In genomic region chr13:113088691-113089020, GRCh38 we compare ENCODE assay signal across 27 cellular contexts. TPM values are rescaled to one million over a fixed set of nuclear protein-coding genes. Genes with fewer than 3 reads are reported as not detected.
DNase-seq lines count a peak whose midpoint lies in the region; ATAC-seq and TF ChIP-seq lines count a peak whose summit lies in the region.
"Had no signal": no experiment of that assay in that cellular context is flagged by ENCODE, and none has a peak within 500 bp of the region (broad histone marks: within the 10 kb centered on the region; RNA-seq: fewer than 3 reads in every experiment).

No MANE protein-coding gene starts in this region.

- TF ChIP-seq CTCF in IMR-90 (conservative IDR thresholded peaks at IDR 0.05; ENCODE audit: low read depth, low read length), result no peak
- no peak for TF ChIP-seq CTCF in sigmoid colon (IDR thresholded peaks at IDR 0.05)
- no peak for TF ChIP-seq CTCF in WERI-Rb-1 (IDR thresholded peaks at IDR 0.05; ENCODE audit: low read depth, low read length)

- CTCF ChIA-PET in IMR-90 (lab: Yijun Ruan, JAX), result no interaction called here

- no peak overlapping the region for H3K56ac ChIP-seq in IMR-90 (ENCODE audit: extremely low read depth, insufficient read depth, low read length)

- H4K8ac ChIP-seq in IMR-90 (ENCODE audit: low read depth in 2 of 2, low read length in 2 of 2), result no peak overlapping the region

- DNase-seq in IMR-90 (no peak), left ventricle myocardium superior (peak; percentile 18), sigmoid colon (peak; percentile 50), SHP77 (lab: John Stamatoyannopoulos, UW) (no peak), WERI-Rb-1 (no peak), NCI-H1092 (lab: John Stamatoyannopoulos, UW) (no peak)
- DNase-seq: Caco-2, DMS 273 treated with DMSO at 0.1 percent for 48 hours, DMS79 treated with DMSO at 0.1 percent for 48 hours, GF-D8, MM.1S, NCI-H1417, NCI-H1694 treated with DMSO at 0.1 percent for 48 hours, NCI-H2081, NCI-H2171, NCI-H226, NCI-H510A, NCI-H69, T-cell had no signal

- H2BK20ac ChIP-seq in IMR-90 (ENCODE audit: low read depth, low read length), result no peak overlapping the region

- H3K4me2 ChIP-seq in IMR-90 (ENCODE audit: low read depth, low read length), result no peak overlapping the region
- H3K4me2 ChIP-seq: KMS-11 had no signal

- no peak overlapping the region for H2BK120ac ChIP-seq in IMR-90 (ENCODE audit: low read depth, low read length)

- H3K4me3 ChIP-seq in IMR-90 (ENCODE audit: insufficient read depth, low read depth, low read length), result no peak overlapping the region
- H3K4me3 ChIP-seq in sigmoid colon, result no peak overlapping the region
- H3K4me3 ChIP-seq in WERI-Rb-1 (ENCODE audit: low read depth, low read length), result no peak overlapping the region

- TF ChIP-seq EP300 in sigmoid colon (IDR thresholded peaks at IDR 0.05), result no peak

- dilution Hi-C loops in IMR-90 (cut with HindIII; ENCODE audit: low sequenced_read_pairs, unreplicated experiment), result no loop called here

- H3K27ac ChIP-seq in IMR-90 (ENCODE audit: insufficient read depth, low read length) (no peak overlapping the region), angular gyrus (ENCODE audit: low read depth, low read length) (peak overlapping the region; percentile 37), sigmoid colon (no peak overlapping the region), WERI-Rb-1 (no peak overlapping the region)
- H3K27ac ChIP-seq: C4-2B, KMS-11 had no signal

- TF ChIP-seq RAD21 in IMR-90 (IDR thresholded peaks at IDR 0.05; ENCODE audit: low read length), result no peak

- H2BK5ac ChIP-seq in IMR-90 (ENCODE audit: low read depth, low read length, poor library complexity, severe bottlenecking), result no peak overlapping the region

- no peak overlapping the region for H2BK15ac ChIP-seq in IMR-90 (ENCODE audit: low read depth, low read length)

- no peaks in the 10 kb centered on the region for H3K79me1 ChIP-seq in IMR-90 (ENCODE audit: low read depth in 1 of 2, low read length in 2 of 2)

- H3K27me3 ChIP-seq in IMR-90 (ENCODE audit: control insufficient read depth, insufficient read depth, low read length) (peaks cover 52% of the 10 kb centered on the region), sigmoid colon (peaks cover 0 to 8% (median 0%) of the 10 kb centered on the region in 3 donors), WERI-Rb-1 (ENCODE audit: insufficient read depth, low read depth, severe bottlenecking) (no peaks in the 10 kb centered on the region)

- H3K9ac ChIP-seq in IMR-90 (ENCODE audit: low read depth, low read length), result no peak overlapping the region
- H3K9ac ChIP-seq: KMS-11 had no signal

- H2AFZ ChIP-seq in IMR-90 (replicated peaks; ENCODE audit: low read length, poor library complexity), result no peak overlapping the region

- no peak overlapping the region for H2AK5ac ChIP-seq in IMR-90 (ENCODE audit: low read depth, low read length)

- POLR2A ChIA-PET in IMR-90 (lab: Charles Lee; ENCODE audit: unreplicated experiment), result interaction anchor here (0.6 kb wide), 1 partner anchor 172 kb away, joined by 18 read pairs; no protein-coding TSS in a partner anchor

- no peak overlapping the region for H4K5ac ChIP-seq in IMR-90 (ENCODE audit: low read depth, low read length)

- H3K14ac ChIP-seq in IMR-90 (replicated peaks; ENCODE audit: low read depth, low read length), result no peak overlapping the region

- no peak overlapping the region for H3K23ac ChIP-seq in IMR-90 (ENCODE audit: low read depth, low read length)

- in situ Hi-C loops in IMR-90 (cut with MboI; ENCODE audit: low sequenced_read_pairs), result no loop called here

- ATAC-seq in IMR-90 (ENCODE audit: low read depth) (no peak), left ventricle myocardium superior (no peak)
- ATAC-seq: CD8-positive, alpha-beta T cell; T-cell had no signal

- BruUV-seq in IMR-90 (replicated peaks; lab: Mats Ljungman, UMichigan), result no TSS peak

- no peaks in the 10 kb centered on the region for H4K20me1 ChIP-seq in IMR-90 (ENCODE audit: insufficient read depth, low read length)

- peak overlapping the region; percentile 33 for H2AK9ac ChIP-seq in IMR-90 (replicated peaks; ENCODE audit: low read depth, low read length, poor library complexity)

- H3K18ac ChIP-seq in IMR-90 (ENCODE audit: low read depth, low read length), result no peak overlapping the region

- H3K36me3 ChIP-seq in IMR-90 (ENCODE audit: control insufficient read depth, insufficient read depth, low read length), result no peaks in the 10 kb centered on the region
- H3K36me3 ChIP-seq in sigmoid colon, result no peaks in the 10 kb centered on the region
- peaks cover 67% of the 10 kb centered on the region for H3K36me3 ChIP-seq in WERI-Rb-1

- TF ChIP-seq POLR2A in IMR-90 (IDR thresholded peaks at IDR 0.05; ENCODE audit: low read depth, low read length), result no peak
- TF ChIP-seq POLR2A in sigmoid colon (IDR thresholded peaks at IDR 0.05), result no peak

- H3K4ac ChIP-seq in IMR-90 (ENCODE audit: low read depth, low read length), result no peak overlapping the region

- intact Hi-C loops in IMR-90 (cut with micrococcal nuclease), result no loop called here
- intact Hi-C loops in left ventricle myocardium superior (cut with micrococcal nuclease), result no loop called here
- intact Hi-C loops in sigmoid colon (cut with DNase I), result no loop called here

- no peak overlapping the region for H4K91ac ChIP-seq in IMR-90 (ENCODE audit: insufficient read depth, low read depth, low read length)

- WGBS in IMR-90 (ENCODE audit: extremely low coverage in 2 of 2, insufficient read length in 1 of 2), 2 experiments, result 67% methylated on average over 10 of the region's 17 CpGs; no CpG with 5 or more reads in 1 of the 2 experiments
- WGBS in sigmoid colon, 2 donors, result 90% methylated on average over 17 of the region's 17 CpGs

- no peaks in the 10 kb centered on the region for H3K4me1 ChIP-seq in IMR-90 (ENCODE audit: control insufficient read depth, insufficient read depth, low read length)
- H3K4me1 ChIP-seq in sigmoid colon, result no peaks in the 10 kb centered on the region

- no peaks in the 10 kb centered on the region for H3K9me1 ChIP-seq in IMR-90 (ENCODE audit: insufficient read depth, low read length)

- H3K9me3 ChIP-seq in IMR-90 (ENCODE audit: control insufficient read depth, insufficient read depth, low read length) (no peaks in the 10 kb centered on the region; the same call in 1 of the 2 replicates), sigmoid colon (no peaks in the 10 kb centered on the region), WERI-Rb-1 (ENCODE audit: severe bottlenecking) (no peaks in the 10 kb centered on the region)
- H3K9me3 ChIP-seq: Caco-2 had no signal

TF ChIP-seq in IMR-90, 13 proteins besides CTCF, POLR2A, EP300 and RAD21:
- TF ChIP-seq SMC3 (IDR thresholded peaks at IDR 0.05; ENCODE audit: low read depth, low read length), result no peak
- TF ChIP-seq CEBPB (IDR thresholded peaks at IDR 0.05; ENCODE audit: low read depth, low read length), result no peak
- no peak for TF ChIP-seq FOS (IDR thresholded peaks at IDR 0.05; ENCODE audit: low read depth, low read length)
- no peak for TF ChIP-seq RFX5 (IDR thresholded peaks at IDR 0.05; ENCODE audit: low read depth, low read length)
- TF ChIP-seq BHLHE40 (IDR thresholded peaks at IDR 0.05; ENCODE audit: low read depth, low read length), result no peak

RNA-seq across cellular contexts. Expression of gene F7, which starts 16.9 kb away (rescaled TPM):
- total RNA-seq in IMR-90 (2012; rRNA removed), result under 0.01 TPM in 1 of 2 replicates, not detected in the other
- polyA plus RNA-seq in IMR-90 (2012; rRNA removed), result 0.07 and 0.09 TPM in 2 replicates
- polyA plus RNA-seq in IMR-90 (2012; cell fraction: cytosol; rRNA removed), result 0.03 TPM in 1 of 2 replicates, not detected in the other
- 0.09 TPM in 2 replicates for polyA plus RNA-seq in IMR-90 (2012; cell fraction: nucleus; rRNA removed; ENCODE audit: low replicate concordance)
- total RNA-seq in left ventricle myocardium superior, result not detected
- not detected for total RNA-seq in sigmoid colon
- under 1 TPM in 1 of 3 donors, not detected in 2; 0.36 TPM for polyA plus RNA-seq in sigmoid colon
- total RNA-seq: A673; CD8-positive, alpha-beta T cell; H4; SK-MEL-5 had no signal
- polyA plus RNA-seq: IgD-negative memory B cell had no signal

RNA-seq across cellular contexts. Expression of gene F10, which starts 33.9 kb away (rescaled TPM):
- total RNA-seq in IMR-90 (2012; rRNA removed) (7.2 and 9.1 TPM in 2 replicates), left ventricle myocardium superior (7.1 TPM), sigmoid colon (1 to 10 TPM; 3.8 to 10.0 (median 6.8) TPM)
- polyA plus RNA-seq in IMR-90 (2012; rRNA removed) (19.5 and 19.7 TPM in 2 replicates), sigmoid colon (1 to 10 TPM in 2 of 3 donors, not detected in 1; 2.4 to 3.0 TPM)
- 12.2 and 29.3 TPM in 2 replicates for polyA plus RNA-seq in IMR-90 (2012; cell fraction: cytosol; rRNA removed)
- polyA plus RNA-seq in IMR-90 (2012; cell fraction: nucleus; rRNA removed; ENCODE audit: low replicate concordance), result 9.8 and 11.4 TPM in 2 replicates
- total RNA-seq: A673; CD8-positive, alpha-beta T cell; H4; SK-MEL-5; T-cell had no signal
- polyA plus RNA-seq: IgD-negative memory B cell had no signal

Comparison
In these comparisons a context has a peak if more than half of its experiments do, and no peak if none do; other contexts are left out.
1. DNase-seq: peak in left ventricle myocardium superior (single experiment) and sigmoid colon (single experiment); none in IMR-90 (single experiment), SHP77 (0 of 2), WERI-Rb-1 (single experiment) and NCI-H1092 (single experiment).